ENCODE assay signal across 24 cellular contexts in the genomic region with DNA sequence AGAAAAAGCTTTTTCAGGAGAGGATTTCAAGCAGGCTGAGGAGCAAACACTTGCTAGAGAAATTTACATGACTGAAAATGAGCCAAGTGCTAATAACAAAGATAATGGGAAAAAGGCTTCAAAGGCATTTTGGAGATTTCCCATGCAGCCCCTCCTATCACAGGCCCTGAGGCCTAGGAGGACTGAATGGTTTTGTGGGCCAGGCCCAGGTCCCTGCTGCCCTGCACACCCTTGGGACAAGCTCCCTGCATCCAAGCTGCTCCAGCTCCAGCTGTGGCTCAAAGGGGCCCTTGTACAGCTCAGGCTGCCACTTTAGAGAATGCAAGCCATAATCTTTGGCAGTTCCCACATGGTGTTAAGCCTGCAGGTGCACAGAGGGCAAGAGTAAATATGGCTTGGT.
"Had no signal": no experiment of that assay in that cellular context is flagged by ENCODE, and none has a peak within 500 bp of the region (broad histone marks: within the 10 kb centered on the region; RNA-seq: fewer than 3 reads in every experiment).

No MANE protein-coding gene starts in this region.

- H3K36me3 ChIP-seq: ovary, right atrium auricular region, right lobe of liver, stomach, thyroid gland, transverse colon, upper lobe of right lung had no signal

- H3K4me3 Mint-ChIP-seq: naive thymus-derived CD4-positive, alpha-beta T cell; natural killer cell treated with Interleukin-12 subunit alpha and Interleukin-12 subunit beta and Interleukin-15 and Interleukin-18, amount 100 ng/mL, for 72 hours; stimulated activated naive B cell treated with anti-CD40 and anti-IgM and Interleukin-4, amounts not matched to agents 10 μg/mL and 1 μg/mL and 100 μg/mL, for 72 hours had no signal

- ATAC-seq: mucosa of descending colon; naive thymus-derived CD4-positive, alpha-beta T cell; natural killer cell treated with Interleukin-12 subunit alpha and Interleukin-12 subunit beta and Interleukin-15 and Interleukin-18, amount 100 ng/mL, for 72 hours; right lobe of liver; stimulated activated naive B cell treated with anti-CD40 and anti-IgM and Interleukin-4, amounts not matched to agents 10 μg/mL and 1 μg/mL and 100 μg/mL, for 72 hours; stimulated activated naive CD8-positive, alpha-beta T cell treated with anti-CD3 and anti-CD28 coated beads, Interleukin-15, Interleukin-2, amounts not matched to agents 100 U/mL and 50 U/mL, for 24 hours; upper lobe of right lung had no signal

- H3K27ac ChIP-seq: hepatocyte, left ventricle myocardium inferior, ovary, right atrium auricular region, right lobe of liver, stomach, testis, thyroid gland, transverse colon, upper lobe of right lung had no signal

- H3K4me2 ChIP-seq: hepatocyte, smooth muscle cell had no signal

- DNase-seq: islet precursor cell; left ventricle myocardium inferior; midbrain; mucosa of descending colon; naive thymus-derived CD4-positive, alpha-beta T cell; ovary; right lobe of liver; stimulated activated CD4-positive, alpha-beta T cell treated with anti-CD3 and anti-CD28 coated beads, Interleukin-12 subunit alpha, Interleukin-12 subunit beta, amount 100 ng/mL, for 4 hours; stimulated activated CD4-positive, alpha-beta T cell treated with anti-CD3 and anti-CD28 coated beads, Interleukin-15, amount 100 ng/mL, for 24 hours; stimulated activated CD4-positive, alpha-beta T cell treated with anti-CD3 and anti-CD28 coated beads, Interleukin-2, amount 100 ng/mL, for 24 hours; stimulated activated CD4-positive, alpha-beta T cell treated with anti-CD3 and anti-CD28 coated beads, Interleukin-4, amount 100 ng/mL, for 1 hour; stimulated activated naive B cell treated with anti-CD40 and anti-IgM and Interleukin-4, amounts not matched to agents 10 μg/mL and 1 μg/mL and 100 μg/mL, for 72 hours; stimulated activated naive CD8-positive, alpha-beta T cell treated with anti-CD3 and anti-CD28 coated beads, Interleukin-15, Interleukin-2, amounts not matched to agents 100 U/mL and 50 U/mL, for 24 hours; stomach; testis; thyroid gland; transverse colon; upper lobe of right lung had no signal

- H3K4me1 ChIP-seq: left ventricle myocardium inferior, right atrium auricular region, right lobe of liver, stomach, testis, thyroid gland, transverse colon, upper lobe of right lung had no signal

- H3K79me2 ChIP-seq: hepatocyte had no signal

- H3K4me3 ChIP-seq: hepatocyte, left ventricle myocardium inferior, lung, mucosa of descending colon, ovary, right atrium auricular region, right lobe of liver, smooth muscle cell, stomach, testis, thyroid gland, transverse colon, upper lobe of right lung had no signal

- H3K9me3 ChIP-seq: right lobe of liver, testis, thyroid gland had no signal

- H2AFZ ChIP-seq: hepatocyte had no signal

- H3K27me3 Mint-ChIP-seq: naive thymus-derived CD4-positive, alpha-beta T cell; natural killer cell treated with Interleukin-12 subunit alpha and Interleukin-12 subunit beta and Interleukin-15 and Interleukin-18, amount 100 ng/mL, for 72 hours; progenitor cell of endocrine pancreas; stimulated activated naive B cell treated with anti-CD40 and anti-IgM and Interleukin-4, amounts not matched to agents 10 μg/mL and 1 μg/mL and 100 μg/mL, for 72 hours had no signal

- H3K27me3 ChIP-seq: hepatocyte, ovary, right atrium auricular region, right lobe of liver, stomach, testis, thyroid gland, transverse colon, upper lobe of right lung had no signal

- H3K4me1 Mint-ChIP-seq: stimulated activated naive B cell treated with anti-CD40 and anti-IgM and Interleukin-4, amounts not matched to agents 10 μg/mL and 1 μg/mL and 100 μg/mL, for 72 hours had no signal

- H3K36me3 Mint-ChIP-seq: natural killer cell treated with Interleukin-12 subunit alpha and Interleukin-12 subunit beta and Interleukin-15 and Interleukin-18, amount 100 ng/mL, for 72 hours had no signal

- H3K27ac Mint-ChIP-seq: naive thymus-derived CD4-positive, alpha-beta T cell; natural killer cell treated with Interleukin-12 subunit alpha and Interleukin-12 subunit beta and Interleukin-15 and Interleukin-18, amount 100 ng/mL, for 72 hours; progenitor cell of endocrine pancreas; stimulated activated naive B cell treated with anti-CD40 and anti-IgM and Interleukin-4, amounts not matched to agents 10 μg/mL and 1 μg/mL and 100 μg/mL, for 72 hours had no signal
